In genomic region chr12:122067966-122068365, GRCh38 we compare ENCODE assay signal across 8 cellular contexts. TPM values are rescaled to one million over a fixed set of nuclear protein-coding genes. Genes with fewer than 3 reads are reported as not detected.
A peak's percentile ranks its signal among the peaks of the same experiment; 100 is the strongest.
DNase-seq lines count a peak whose midpoint lies in the region; ATAC-seq, FAIRE-seq and TF ChIP-seq lines count a peak whose summit lies in the region.

No MANE protein-coding gene starts in this region.

- peak overlapping the region; percentile 11 for H3K4me3 ChIP-seq in GM12875 (ENCODE audit: low read depth, low read length)
- H3K4me3 ChIP-seq in MG63 = no peak overlapping the region
- no peak overlapping the region for H3K4me3 ChIP-seq in brain microvascular endothelial cell (ENCODE audit: low read depth, low read length)
- no peak overlapping the region for H3K4me3 ChIP-seq in psoas muscle

- intact Hi-C loops in psoas muscle (cut with DNase I) = no loop called here

- TF ChIP-seq CTCF in GM12875 (IDR thresholded peaks at IDR 0.05; ENCODE audit: borderline replicate concordance, insufficient read depth, low read depth, low read length) (no peak), brain microvascular endothelial cell (IDR thresholded peaks at IDR 0.05; ENCODE audit: low read depth, low read length, missing control alignments) (no peak), psoas muscle (IDR thresholded peaks at IDR 0.05) (no peak)

- H3K9me3 ChIP-seq in MG63 (no peaks in the 10 kb centered on the region), psoas muscle (no peaks in the 10 kb centered on the region)

- DNase-seq in MG63 (peak; percentile 61), brain microvascular endothelial cell (no peak), psoas muscle (no peak), NCI-H446 (lab: John Stamatoyannopoulos, UW) (no peak), HTR-8/SVneo (ENCODE audit: insufficient read length, low spot score) (no peak)
- peak; percentile 56 for DNase-seq in stimulated activated CD8-positive, alpha-beta memory T cell treated with anti-CD3 and anti-CD28 coated beads, Interleukin-4, amount 100 ng/mL, for 48 hours

- H3K27ac ChIP-seq in brain microvascular endothelial cell (peak overlapping the region; percentile 22), psoas muscle (no peak overlapping the region)

- in situ Hi-C loops in brain microvascular endothelial cell (cut with HindIII; ENCODE audit: low pct_ligation_motif_present, low sequenced_read_pairs) = no loop called here

- 50 to 58% (median 50%) methylated on average over 13 of the region's 13 CpGs for WGBS in psoas muscle, 3 donors

- FAIRE-seq in HTR-8/SVneo (lab: Jason Lieb, UNC) = no peak

- ATAC-seq in GM21528 (IDR thresholded peaks at IDR 0.05; ENCODE audit: low FRiP score, unreplicated experiment) (peak; percentile 71), psoas muscle (no peak)

- peaks cover 32% of the 10 kb centered on the region for H3K4me1 ChIP-seq in psoas muscle

- no peaks in the 10 kb centered on the region for H3K27me3 ChIP-seq in MG63
- no peaks in the 10 kb centered on the region for H3K27me3 ChIP-seq in brain microvascular endothelial cell (replicated peaks)
- no peaks in the 10 kb centered on the region for H3K27me3 ChIP-seq in psoas muscle (ENCODE audit: insufficient read depth in 3 of 3, low read length in 2 of 3)

- H3K36me3 ChIP-seq in MG63 (peaks cover 6% of the 10 kb centered on the region), brain microvascular endothelial cell (replicated peaks) (no peaks in the 10 kb centered on the region), psoas muscle (ENCODE audit: insufficient read depth in 1 of 2, low read depth in 1 of 2) (no peaks in the 10 kb centered on the region)

RNA-seq across cellular contexts. Expression of gene MLXIP, which starts 10.6 kb away (rescaled TPM):
- 3.5 and 4.0 TPM in 2 replicates for total RNA-seq in MG63 (2014; rRNA removed; shearing (Covaris generic); ENCODE audit: low replicate concordance)
- 100 to 1,000 TPM; 114 to 184 (median 137) TPM for total RNA-seq in psoas muscle
- polyA plus RNA-seq in psoas muscle = 100 to 1,000 TPM in 1 of 3 donors, 10 to 100 TPM in 2; 50.9 to 114 (median 55.0) TPM

RNA-seq across cellular contexts. Expression of gene BCL7A, which starts 46.3 kb away (rescaled TPM):
- 1.8 and 2.4 TPM in 2 replicates for total RNA-seq in MG63 (2014; rRNA removed; shearing (Covaris generic); ENCODE audit: low replicate concordance)
- 10 to 100 TPM; 11.3 to 14.3 (median 12.5) TPM for total RNA-seq in psoas muscle
- polyA plus RNA-seq in psoas muscle = 1 to 10 TPM; 3.6 to 8.1 (median 6.5) TPM

Comparison
In these comparisons a context has a peak if more than half of its experiments do, and no peak if none do; other contexts are left out.
1. DNase-seq: peak in MG63 (single experiment) and stimulated activated CD8-positive, alpha-beta memory T cell treated with anti-CD3 and anti-CD28 coated beads, Interleukin-4, amount 100 ng/mL, for 48 hours (single experiment); none in brain microvascular endothelial cell (single experiment), psoas muscle (0 of 2), NCI-H446 (0 of 2) and HTR-8/SVneo (single experiment).
2. RNA of gene MLXIP, which starts 10.6 kb away (total RNA-seq): 114 to 184 TPM in psoas muscle; 3.5 to 4.0 TPM in MG63; every median in the first group is over 10 times any median in the second.